12 cellular contexts compared by ENCODE assay signal in genomic region chr22:27726344-27726725, GRCh38.
DNase-seq lines count a peak whose midpoint lies in the region; ATAC-seq, FAIRE-seq and TF ChIP-seq lines count a peak whose summit lies in the region.
"Had no signal": no experiment of that assay in that cellular context is flagged by ENCODE, and none has a peak within 500 bp of the region (broad histone marks: within the 10 kb centered on the region; RNA-seq: fewer than 3 reads in every experiment).

No MANE protein-coding gene starts in this region.

- no peaks in the 10 kb centered on the region for H3K36me3 Mint-ChIP-seq in activated naive CD4-positive, alpha-beta T cell treated with anti-CD3 and anti-CD28 coated beads for 36 hours (ENCODE audit: low read depth)
- H3K36me3 Mint-ChIP-seq: activated naive CD8-positive, alpha-beta T cell treated with anti-CD3 and anti-CD28 coated beads, Interleukin-2, amount 10 ng/mL, durations not matched to agents 7 days and 5 days had no signal

- H3K4me3 ChIP-seq in AG10803 (ENCODE audit: low read length) (no peak overlapping the region), rectal smooth muscle tissue (ENCODE audit: low read length) (no peak overlapping the region)
- H3K4me3 ChIP-seq: tibial nerve had no signal

- FAIRE-seq in frontal cortex (lab: Jason Lieb, UNC): no peak

- H3K27me3 Mint-ChIP-seq in activated naive CD4-positive, alpha-beta T cell treated with anti-CD3 and anti-CD28 coated beads for 36 hours (ENCODE audit: low read depth): peaks cover 21% of the 10 kb centered on the region
- H3K27me3 Mint-ChIP-seq: activated naive CD8-positive, alpha-beta T cell treated with anti-CD3 and anti-CD28 coated beads, Interleukin-2, amount 10 ng/mL, durations not matched to agents 7 days and 5 days had no signal

- ATAC-seq in left ventricle myocardium superior: peak; percentile 66

- H3K9me3 Mint-ChIP-seq in activated naive CD4-positive, alpha-beta T cell treated with anti-CD3 and anti-CD28 coated beads for 36 hours: peaks cover 2% of the 10 kb centered on the region

- H3K4me1 Mint-ChIP-seq in activated naive CD4-positive, alpha-beta T cell treated with anti-CD3 and anti-CD28 coated beads for 36 hours (ENCODE audit: low read depth): no peaks in the 10 kb centered on the region
- H3K4me1 Mint-ChIP-seq: activated naive CD8-positive, alpha-beta T cell treated with anti-CD3 and anti-CD28 coated beads, Interleukin-2, amount 10 ng/mL, durations not matched to agents 7 days and 5 days had no signal

- no peak overlapping the region for H3K27ac Mint-ChIP-seq in activated naive CD4-positive, alpha-beta T cell treated with anti-CD3 and anti-CD28 coated beads for 36 hours
- H3K27ac Mint-ChIP-seq: activated naive CD8-positive, alpha-beta T cell treated with anti-CD3 and anti-CD28 coated beads, Interleukin-2, amount 10 ng/mL, durations not matched to agents 7 days and 5 days had no signal

- no peak for TF ChIP-seq CTCF in AG10803 (conservative IDR thresholded peaks at IDR 0.05; ENCODE audit: low read length)
- TF ChIP-seq CTCF in RWPE1 (conservative IDR thresholded peaks at IDR 0.05; ENCODE audit: low read depth): no peak

- intact Hi-C loops in left ventricle myocardium superior (cut with micrococcal nuclease): no loop called here
- intact Hi-C loops in activated naive CD4-positive, alpha-beta T cell treated with anti-CD3 and anti-CD28 coated beads for 36 hours (cut with micrococcal nuclease): no loop called here

- no peak overlapping the region for H3K4me3 Mint-ChIP-seq in activated naive CD4-positive, alpha-beta T cell treated with anti-CD3 and anti-CD28 coated beads for 36 hours
- H3K4me3 Mint-ChIP-seq: activated naive CD8-positive, alpha-beta T cell treated with anti-CD3 and anti-CD28 coated beads, Interleukin-2, amount 10 ng/mL, durations not matched to agents 7 days and 5 days had no signal

- H3K4me1 ChIP-seq in rectal smooth muscle tissue (ENCODE audit: control insufficient read depth, insufficient read depth, low read length): peaks cover 6% of the 10 kb centered on the region

- no peak overlapping the region for H3K9ac ChIP-seq in rectal smooth muscle tissue (ENCODE audit: low read length)

- no peaks in the 10 kb centered on the region for H3K36me3 ChIP-seq in rectal smooth muscle tissue (ENCODE audit: control insufficient read depth, insufficient read depth, low read length)
- H3K36me3 ChIP-seq: tibial nerve had no signal

- DNase-seq in AG10803 (ENCODE audit: low read depth) (peak; percentile 29), RWPE1 (ENCODE audit: low spot score) (no peak), left ventricle myocardium superior (no peak), HCEC 1CT (no peak), frontal cortex (ENCODE audit: low spot score in 2 of 2) (no peak)
- no peak for DNase-seq in activated naive CD4-positive, alpha-beta T cell treated with anti-CD3 and anti-CD28 coated beads for 36 hours
- no peak for DNase-seq in activated naive CD4-positive, alpha-beta T cell treated with Interleukin-2 at 50 U/mL for 16 hours
- DNase-seq: activated naive CD8-positive, alpha-beta T cell treated with anti-CD3 and anti-CD28 coated beads, Interleukin-2, amount 10 ng/mL, durations not matched to agents 7 days and 5 days; midbrain; NCI-H226 had no signal

- CTCF ChIA-PET in RWPE1 (lab: Yijun Ruan, JAX): no interaction called here
- CTCF ChIA-PET in activated naive CD4-positive, alpha-beta T cell treated with anti-CD3 and anti-CD28 coated beads for 36 hours (lab: Charles Lee): no interaction called here

- POLR2A ChIA-PET in RWPE1 (lab: Yijun Ruan, JAX; ENCODE audit: low non-redundant PET): no interaction called here

- peak overlapping the region; percentile 95 for H3K27ac ChIP-seq in RWPE1
- H3K27ac ChIP-seq in rectal smooth muscle tissue (ENCODE audit: low read depth, low read length): peak overlapping the region; percentile 52

- H3K27me3 ChIP-seq in rectal smooth muscle tissue (ENCODE audit: control insufficient read depth, insufficient read depth, low read length): no peaks in the 10 kb centered on the region
- H3K27me3 ChIP-seq: tibial nerve had no signal
